Comparison of ENCODE assay signal across 26 cellular contexts in genomic region chr4:139200102-139200501, GRCh38.
"Had no signal": no experiment of that assay in that cellular context is flagged by ENCODE, and none has a peak within 500 bp of the region (broad histone marks: within the 10 kb centered on the region; RNA-seq: fewer than 3 reads in every experiment).

No MANE protein-coding gene starts in this region.

- DNase-seq: Kasumi-1; KG1; NCI-H1092 treated with DMSO at 0.1 percent for 48 hours; NCI-H1436; NCI-H187; NCI-H2029; NCI-H2081 treated with DMSO at 0.1 percent for 48 hours; NCI-H2171; NCI-H226; NCI-H446; NCI-H510A; NCI-H524 treated with DMSO at 0.1 percent for 48 hours; NCI-H69; NCI-H774; NK-92 treated with Interleukin-12 subunit alpha and Interleukin-12 subunit beta, amount 100 ng/mL, for 24 hours; OCI-M1; PC-9; Peyer's patch; SHP77 treated with DMSO at 0.1 percent for 48 hours; SJCRH30; T-helper 1 cell; T-helper 17 cell had no signal

- H3K4me3 ChIP-seq: PC-9, Peyer's patch, SJCRH30 had no signal

- H3K4me1 Mint-ChIP-seq: T-helper 17 cell had no signal

- H2AFZ ChIP-seq: PC-9 had no signal

- H3K4me1 ChIP-seq: Peyer's patch, SJCRH30 had no signal

- H3K36me3 ChIP-seq: Peyer's patch, SJCRH30 had no signal

- H3K27ac ChIP-seq: HL-60, PC-9, Peyer's patch, SJCRH30 had no signal

- H3K27me3 ChIP-seq: Peyer's patch, SJCRH30 had no signal

- H3K9me3 ChIP-seq: Peyer's patch, SJCRH30 had no signal

- H3K4me2 ChIP-seq: PC-9 had no signal

- H3K27ac Mint-ChIP-seq: T-helper 17 cell had no signal

- ATAC-seq: Right ventricle myocardium inferior, SK-N-SH treated with all-trans-retinoic acid at 6 μM for 48 hours, T-helper 17 cell had no signal

- H3K4me3 Mint-ChIP-seq: IgD-negative memory B cell, T-helper 17 cell had no signal
